In genomic region chr6:108559884-108560462, GRCh38 we compare ENCODE assay signal across 8 cellular contexts. TPM values are rescaled to one million over a fixed set of nuclear protein-coding genes. Genes with fewer than 3 reads are reported as not detected.
DNase-seq lines count a peak whose midpoint lies in the region; ATAC-seq and TF ChIP-seq lines count a peak whose summit lies in the region.

No MANE protein-coding gene starts in this region.

- no peaks in the 10 kb centered on the region for H3K27me3 ChIP-seq in CD4-positive, alpha-beta memory T cell (ENCODE audit: insufficient read depth, low read length)
- H3K27me3 ChIP-seq in thyroid gland = no peaks in the 10 kb centered on the region

- POLR2A ChIA-PET in CD4-positive, alpha-beta memory T cell (lab: Charles Lee; ENCODE audit: partially characterized antibody) = interaction anchor here (0.8 to 5.2 kb wide), 34 partner anchors 9 to 1532 kb away, joined by 3 to 84 read pairs (median 6); partner anchors contain the start of genes AK9, ARMC2, CD164 and CEP57L1

- no peaks in the 10 kb centered on the region for H3K9me3 ChIP-seq in CD4-positive, alpha-beta memory T cell (ENCODE audit: control insufficient read depth in 1 of 2, low read length in 2 of 2)
- H3K9me3 ChIP-seq in T-helper 17 cell (ENCODE audit: control insufficient read depth, low read length, poor library complexity, severe bottlenecking) = no peaks in the 10 kb centered on the region
- no peaks in the 10 kb centered on the region for H3K9me3 ChIP-seq in thyroid gland

- peak overlapping the region; percentile 81 to 98 for H3K4me3 ChIP-seq in CD4-positive, alpha-beta memory T cell (ENCODE audit: low read length in 2 of 2)
- peak overlapping the region; percentile 87 to 96 (median 94) for H3K4me3 ChIP-seq in thyroid gland (replicated peaks in 1 of 3)

- H3K27ac ChIP-seq in CD4-positive, alpha-beta memory T cell (ENCODE audit: low read depth, low read length) = peak overlapping the region; percentile 97
- peak overlapping the region; percentile 99 to 100 (median 99) for H3K27ac ChIP-seq in thyroid gland

- TF ChIP-seq CTCF in thyroid gland (IDR thresholded peaks at IDR 0.05) = peak in 1 of 6 experiments; percentile 1

- no peaks in the 10 kb centered on the region for H3K36me3 ChIP-seq in CD4-positive, alpha-beta memory T cell (ENCODE audit: insufficient read depth, low read length)
- peaks cover 0 to 4% of the 10 kb centered on the region in 2 donors for H3K36me3 ChIP-seq in thyroid gland

- H3K27ac Mint-ChIP-seq in CD4-positive, alpha-beta memory T cell = peak overlapping the region; percentile 92 to 98 (median 94)
- peak overlapping the region; percentile 94 for H3K27ac Mint-ChIP-seq in T-helper 17 cell
- H3K27ac Mint-ChIP-seq in effector memory CD8-positive, alpha-beta T cell = peak overlapping the region; percentile 97 to 98
- H3K27ac Mint-ChIP-seq in memory B cell = peak overlapping the region; percentile 99

- intact Hi-C loops in CD4-positive, alpha-beta memory T cell (cut with micrococcal nuclease) = loop anchor here (1.0 to 5.0 kb wide), 9 partner anchors 107 to 822 kb away; partner anchors contain the start of genes CD164, CEP57L1 and SNX3
- intact Hi-C loops in thyroid gland (cut with DNase I) = loop anchor here (5.0 to 10.0 kb wide), 4 partner anchors 105 to 535 kb away; partner anchors contain the start of genes CEP57L1 and SESN1

- ATAC-seq in GM19351 (IDR thresholded peaks at IDR 0.05; ENCODE audit: unreplicated experiment) (peak; percentile 2), T-helper 17 cell (no peak), memory B cell (ENCODE audit: low read depth) (no peak), HG03521 (IDR thresholded peaks at IDR 0.05; ENCODE audit: unreplicated experiment) (no peak)
- ATAC-seq in effector memory CD8-positive, alpha-beta T cell (replicated peaks) = no peak

- peaks cover 9 to 21% of the 10 kb centered on the region in 2 donors for H3K36me3 Mint-ChIP-seq in CD4-positive, alpha-beta memory T cell
- no peaks in the 10 kb centered on the region for H3K36me3 Mint-ChIP-seq in T-helper 17 cell (ENCODE audit: low read depth)
- H3K36me3 Mint-ChIP-seq in effector memory CD8-positive, alpha-beta T cell (ENCODE audit: insufficient read depth) = peaks cover 51% of the 10 kb centered on the region
- peaks cover 7% of the 10 kb centered on the region for H3K36me3 Mint-ChIP-seq in memory B cell

- peak in 1 of 2 donors; percentile 72 for TF ChIP-seq POLR2A in thyroid gland (IDR thresholded peaks at IDR 0.05)

- peaks cover 0 to 2% (median 0%) of the 10 kb centered on the region in 8 donors for H3K9me3 Mint-ChIP-seq in CD4-positive, alpha-beta memory T cell
- H3K9me3 Mint-ChIP-seq in effector memory CD8-positive, alpha-beta T cell = no peaks in the 10 kb centered on the region
- H3K9me3 Mint-ChIP-seq in memory B cell = peaks cover 2% of the 10 kb centered on the region

- peak in 2 of 5 donors; percentile 40 to 51 for DNase-seq in CD4-positive, alpha-beta memory T cell
- DNase-seq in NCI-H1092 treated with DMSO at 0.1 percent for 48 hours (lab: John Stamatoyannopoulos, UW) (peak; percentile 57), T-helper 17 cell (peak in 1 of 3 donors; percentile 16), memory B cell (ENCODE audit: low spot score in 2 of 2) (no peak), thyroid gland (peak; percentile 68 to 71)
- DNase-seq in effector memory CD8-positive, alpha-beta T cell = peak in 1 of 3 experiments; percentile 27

- peaks cover 39% of the 10 kb centered on the region for H3K4me1 ChIP-seq in CD4-positive, alpha-beta memory T cell (ENCODE audit: insufficient read depth, low read length)
- peaks cover 27 to 35% of the 10 kb centered on the region in 2 donors for H3K4me1 ChIP-seq in thyroid gland

- peak overlapping the region; percentile 89 to 95 (median 91) for H3K4me3 Mint-ChIP-seq in CD4-positive, alpha-beta memory T cell
- H3K4me3 Mint-ChIP-seq in T-helper 17 cell (peak overlapping the region; percentile 91), memory B cell (peak overlapping the region; percentile 99)
- H3K4me3 Mint-ChIP-seq in effector memory CD8-positive, alpha-beta T cell = peak overlapping the region; percentile 87 to 90

- peaks cover 23 to 42% (median 35%) of the 10 kb centered on the region in 4 donors for H3K4me1 Mint-ChIP-seq in CD4-positive, alpha-beta memory T cell
- H3K4me1 Mint-ChIP-seq in T-helper 17 cell (peaks cover 29% of the 10 kb centered on the region), memory B cell (peaks cover 25% of the 10 kb centered on the region)
- H3K4me1 Mint-ChIP-seq in effector memory CD8-positive, alpha-beta T cell (ENCODE audit: low read depth in 2 of 2) = peaks cover 26 to 29% of the 10 kb centered on the region in 2 donors

- 0% methylated on average over 19 to 38 of the region's 64 CpGs for WGBS in thyroid gland, 2 donors

- CTCF ChIA-PET in CD4-positive, alpha-beta memory T cell (lab: Charles Lee; ENCODE audit: partially characterized antibody) = interaction anchor here (1.0 to 1.6 kb wide), 3 partner anchors 333 to 822 kb away, joined by 3 to 5 read pairs (median 3); partner anchors contain the start of gene CD164

- no peaks in the 10 kb centered on the region for H3K27me3 Mint-ChIP-seq in CD4-positive, alpha-beta memory T cell
- H3K27me3 Mint-ChIP-seq in T-helper 17 cell = no peaks in the 10 kb centered on the region
- no peaks in the 10 kb centered on the region for H3K27me3 Mint-ChIP-seq in effector memory CD8-positive, alpha-beta T cell
- H3K27me3 Mint-ChIP-seq in memory B cell = no peaks in the 10 kb centered on the region

RNA-seq across cellular contexts. Expression of gene FOXO3, which starts 0.7 kb away (rescaled TPM):
- total RNA-seq in CD4-positive, alpha-beta memory T cell = 10 to 100 TPM; 26.4 to 27.0 TPM
- 10 to 100 TPM; 18.3 to 23.7 TPM for polyA plus RNA-seq in CD4-positive, alpha-beta memory T cell
- 10 to 100 TPM; 22.6 to 34.1 TPM for total RNA-seq in T-helper 17 cell
- 100 to 1,000 TPM in 1 of 4 donors, 10 to 100 TPM in 3; 61.8 to 103 (median 76.8) TPM for total RNA-seq in thyroid gland

Comparison
In these comparisons a context has a peak if more than half of its experiments do, and no peak if none do; other contexts are left out.
1. DNase-seq: peak in NCI-H1092 treated with DMSO at 0.1 percent for 48 hours (single experiment) and thyroid gland (2 of 2); none in memory B cell (0 of 2).
2. Peak in every context shown above with its lines, with median percentiles within 50 percentile points of each other: H3K27ac Mint-ChIP-seq and H3K4me3 Mint-ChIP-seq.